ENCODE assay signal across 17 cellular contexts in the genomic region with DNA sequence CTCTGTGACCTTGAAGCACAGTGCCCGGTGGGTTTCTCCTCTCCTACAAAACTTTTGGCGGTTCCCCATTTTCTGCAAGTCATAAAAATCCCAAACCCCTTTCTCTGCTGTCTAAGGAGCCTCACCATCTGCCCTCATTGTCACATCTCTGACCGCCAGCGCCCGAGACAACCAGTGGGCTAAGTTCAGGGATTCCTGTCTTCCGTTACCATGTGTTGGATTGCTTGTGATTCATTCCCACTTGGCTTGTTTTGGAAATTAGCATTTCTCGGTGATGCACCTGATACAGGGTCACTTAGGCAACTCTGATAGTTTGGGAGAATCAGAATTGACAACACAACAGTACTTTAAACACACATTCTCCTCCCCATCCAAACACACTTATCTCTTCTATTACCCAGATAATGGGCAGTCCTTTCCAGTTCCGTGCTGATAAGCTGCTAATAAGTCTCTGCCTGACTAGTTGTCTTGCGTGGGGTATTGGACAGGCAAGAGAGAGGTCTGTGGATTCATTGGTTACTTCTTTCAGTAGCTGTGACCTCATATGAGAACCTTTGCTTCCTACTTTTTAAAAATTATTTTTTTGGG.
A peak's percentile ranks its signal among the peaks of the same experiment; 100 is the strongest.
DNase-seq lines count a peak whose midpoint lies in the region; ATAC-seq and TF ChIP-seq lines count a peak whose summit lies in the region.
"Had no signal": no experiment of that assay in that cellular context is flagged by ENCODE, and none has a peak within 500 bp of the region (broad histone marks: within the 10 kb centered on the region; RNA-seq: fewer than 3 reads in every experiment).

No MANE protein-coding gene starts in this region.

- H3K23me2 ChIP-seq in H9 (ENCODE audit: insufficient read length, low read depth, low read length, poor library complexity, severe bottlenecking), result no peaks in the 10 kb centered on the region

- no peak overlapping the region for H3K27ac ChIP-seq in H9 (ENCODE audit: insufficient read length, low read depth, low read length)
- H3K27ac ChIP-seq: BLaER1 had no signal

- H2BK15ac ChIP-seq in H9 (ENCODE audit: low read depth, low read length), result no peak overlapping the region

- no peaks in the 10 kb centered on the region for H3K9me3 ChIP-seq in H9 (ENCODE audit: control insufficient read depth, low read depth, low read length)
- H3K9me3 ChIP-seq: BLaER1, HAP-1 had no signal

- H2BK120ac ChIP-seq in H9 (ENCODE audit: low read depth, low read length, poor library complexity, severe bottlenecking), result no peak overlapping the region

- H3K4me2 ChIP-seq in H9 (ENCODE audit: insufficient read depth, insufficient read length, low read length), result no peak overlapping the region
- H3K4me2 ChIP-seq: BLaER1 had no signal

- no peak overlapping the region for H3K9ac ChIP-seq in H9 (ENCODE audit: extremely low read depth, insufficient read length, low read length)
- H3K9ac ChIP-seq: BLaER1 had no signal

- H4K8ac ChIP-seq in H9 (replicated peaks; ENCODE audit: insufficient read length, low read depth, low read length), result no peak overlapping the region

- no peak overlapping the region for H3K56ac ChIP-seq in H9 (ENCODE audit: insufficient read length, low read depth, low read length)

- H3K14ac ChIP-seq in H9 (ENCODE audit: insufficient read depth, low read length), result no peak overlapping the region

- TF ChIP-seq CTCF in H9 (conservative IDR thresholded peaks at IDR 0.05) (no peak), nephron progenitor cell (IDR thresholded peaks at IDR 0.05) (no peak)

- DNase-seq in H9, result no peak
- DNase-seq in amniotic epithelial cell (ENCODE audit: low read depth), result peak; percentile 51
- DNase-seq in islet precursor cell, result peak; percentile 57
- no peak for DNase-seq in nephron progenitor cell
- no peak for DNase-seq in NCI-H146 treated with DMSO at 0.1 percent for 48 hours (lab: John Stamatoyannopoulos, UW; ENCODE audit: unreplicated experiment)
- DNase-seq in dedifferentiated amniotic fluid mesenchymal stem cell (ENCODE audit: extremely low spot score), result no peak
- no peak for DNase-seq in activated naive CD8-positive, alpha-beta T cell treated with anti-CD3 and anti-CD28 coated beads, Interleukin-2, amount 50 U/mL, for 24 hours
- DNase-seq: 8988T; CD4-positive, alpha-beta memory T cell; DMS153; DMS79; GDM1; GOT3 had no signal

- H2BK12ac ChIP-seq in H9 (ENCODE audit: insufficient read length, low read depth, low read length), result no peak overlapping the region

- no peaks in the 10 kb centered on the region for H3K79me1 ChIP-seq in H9 (ENCODE audit: insufficient read depth, low read depth, low read length, poor library complexity, severe bottlenecking)

- H3K4ac ChIP-seq in H9 (ENCODE audit: low read depth, low read length), result no peak overlapping the region

- H3K4me1 Mint-ChIP-seq in H9 (peaks cover 3 to 4% of the 10 kb centered on the region in 2 experiments; a peak in 2 of 4 replicates), nephron progenitor cell (peaks cover 6% of the 10 kb centered on the region)
- no peaks in the 10 kb centered on the region for H3K4me1 Mint-ChIP-seq in activated naive CD8-positive, alpha-beta T cell treated with anti-CD3 and anti-CD28 coated beads, Interleukin-2, amount 50 U/mL, for 24 hours
- H3K4me1 Mint-ChIP-seq: CD4-positive, alpha-beta memory T cell had no signal

- H4K20me1 ChIP-seq in H9 (ENCODE audit: control insufficient read depth, insufficient read depth, insufficient read length), result no peaks in the 10 kb centered on the region
- H4K20me1 ChIP-seq: BLaER1 had no signal

- peak overlapping the region in 2 of 3 experiments; percentile 13 to 17; a peak in 3 of 7 replicates for H3K27ac Mint-ChIP-seq in H9
- H3K27ac Mint-ChIP-seq in nephron progenitor cell, result no peak overlapping the region
- H3K27ac Mint-ChIP-seq in activated naive CD8-positive, alpha-beta T cell treated with anti-CD3 and anti-CD28 coated beads, Interleukin-2, amount 50 U/mL, for 24 hours, result no peak overlapping the region
- H3K27ac Mint-ChIP-seq: CD14-positive monocyte; CD4-positive, alpha-beta memory T cell had no signal

- no peak overlapping the region for H2AK5ac ChIP-seq in H9 (ENCODE audit: insufficient read length, low read length)

- H3K4me3 Mint-ChIP-seq in H9 (no peak overlapping the region), nephron progenitor cell (no peak overlapping the region)
- no peak overlapping the region for H3K4me3 Mint-ChIP-seq in activated naive CD8-positive, alpha-beta T cell treated with anti-CD3 and anti-CD28 coated beads, Interleukin-2, amount 50 U/mL, for 24 hours
- H3K4me3 Mint-ChIP-seq: CD14-positive monocyte; CD4-positive, alpha-beta memory T cell had no signal

- no peak overlapping the region for H3K18ac ChIP-seq in H9 (ENCODE audit: insufficient read length, low read depth, low read length)

- WGBS in H9 (ENCODE audit: extremely low coverage, insufficient read length, low lambda C conversion rate), result no CpG with 5 or more reads among the region's 9 CpGs

- no peaks in the 10 kb centered on the region for H3K27me3 ChIP-seq in H9 (ENCODE audit: insufficient read depth, low read length)
- H3K27me3 ChIP-seq: BLaER1 had no signal

- no peak overlapping the region for H2AFZ ChIP-seq in H9 (ENCODE audit: low read length)

- H4K5ac ChIP-seq in H9 (ENCODE audit: insufficient read length, low read depth, low read length), result no peak overlapping the region

- no peak overlapping the region for H3K23ac ChIP-seq in H9 (ENCODE audit: insufficient read length, low read depth, low read length)

- no peak overlapping the region for H2BK20ac ChIP-seq in H9 (ENCODE audit: low read depth, low read length, poor library complexity, severe bottlenecking)

- ATAC-seq in activated naive CD8-positive, alpha-beta T cell treated with anti-CD3 and anti-CD28 coated beads, Interleukin-2, amount 50 U/mL, for 24 hours, result no peak
- ATAC-seq: HepG2 had no signal

- no peaks in the 10 kb centered on the region for H3K79me2 ChIP-seq in H9 (ENCODE audit: insufficient read depth, low read length)

- H2BK5ac ChIP-seq in H9 (ENCODE audit: insufficient read length, low read length), result no peak overlapping the region

- no peak overlapping the region for H4K91ac ChIP-seq in H9 (ENCODE audit: insufficient read length, low read depth, low read length)

- no peaks in the 10 kb centered on the region for H3K36me3 Mint-ChIP-seq in H9 (ENCODE audit: insufficient read depth in 1 of 3, low read depth in 3 of 3)
- no peaks in the 10 kb centered on the region for H3K36me3 Mint-ChIP-seq in nephron progenitor cell (ENCODE audit: low read depth)
- H3K36me3 Mint-ChIP-seq in activated naive CD8-positive, alpha-beta T cell treated with anti-CD3 and anti-CD28 coated beads, Interleukin-2, amount 50 U/mL, for 24 hours (ENCODE audit: low read depth), result no peaks in the 10 kb centered on the region
- H3K36me3 Mint-ChIP-seq: CD14-positive monocyte; CD4-positive, alpha-beta memory T cell had no signal

- H3K4me1 ChIP-seq in H9 (ENCODE audit: insufficient read depth, low read length), result no peaks in the 10 kb centered on the region
- H3K4me1 ChIP-seq: BLaER1 had no signal

- no peaks in the 10 kb centered on the region for H3K27me3 Mint-ChIP-seq in H9 (ENCODE audit: low read depth)
- H3K27me3 Mint-ChIP-seq in nephron progenitor cell (ENCODE audit: low read depth, poor library complexity), result peaks cover 7% of the 10 kb centered on the region
- H3K27me3 Mint-ChIP-seq in activated naive CD8-positive, alpha-beta T cell treated with anti-CD3 and anti-CD28 coated beads, Interleukin-2, amount 50 U/mL, for 24 hours, result peaks cover 2% of the 10 kb centered on the region
- H3K27me3 Mint-ChIP-seq: CD4-positive, alpha-beta memory T cell had no signal

- H3T11ph ChIP-seq in H9 (ENCODE audit: low read length), result no peak overlapping the region

- H3K9me3 Mint-ChIP-seq in H9 (no peaks in the 10 kb centered on the region), nephron progenitor cell (no peaks in the 10 kb centered on the region)
- no peaks in the 10 kb centered on the region for H3K9me3 Mint-ChIP-seq in activated naive CD8-positive, alpha-beta T cell treated with anti-CD3 and anti-CD28 coated beads, Interleukin-2, amount 50 U/mL, for 24 hours

Comparison
In these comparisons a context has a peak if more than half of its experiments do, and no peak if none do; other contexts are left out.
1. DNase-seq: peak in amniotic epithelial cell (single experiment) and islet precursor cell (single experiment); none in H9 (single experiment), nephron progenitor cell (single experiment), NCI-H146 treated with DMSO at 0.1 percent for 48 hours (single experiment), dedifferentiated amniotic fluid mesenchymal stem cell (single experiment) and activated naive CD8-positive, alpha-beta T cell treated with anti-CD3 and anti-CD28 coated beads, Interleukin-2, amount 50 U/mL, for 24 hours (single experiment).
2. H3K27ac Mint-ChIP-seq: peak in H9 (2 of 3); none in nephron progenitor cell (single experiment) and activated naive CD8-positive, alpha-beta T cell treated with anti-CD3 and anti-CD28 coated beads, Interleukin-2, amount 50 U/mL, for 24 hours (single experiment).